In genomic region chr7:39459606-39460090, GRCh38 we compare ENCODE assay signal across 21 cellular contexts.
DNase-seq lines count a peak whose midpoint lies in the region; ATAC-seq and TF ChIP-seq lines count a peak whose summit lies in the region.
"Had no signal": no experiment of that assay in that cellular context is flagged by ENCODE, and none has a peak within 500 bp of the region (broad histone marks: within the 10 kb centered on the region; RNA-seq: fewer than 3 reads in every experiment).

No MANE protein-coding gene starts in this region.

- no peak overlapping the region for H3K4me3 Mint-ChIP-seq in nephron
- H3K4me3 Mint-ChIP-seq in activated CD8-positive, alpha-beta T cell treated with anti-CD3 and anti-CD28 coated beads for 36 hours, result no peak overlapping the region
- H3K4me3 Mint-ChIP-seq: CD8-positive, alpha-beta memory T cell; T-cell had no signal

- H3K36me3 ChIP-seq in SK-N-SH (replicated peaks in 1 of 2; ENCODE audit: control insufficient read depth in 1 of 2, insufficient read depth in 2 of 2, low read length in 1 of 2), result no peaks in the 10 kb centered on the region
- H3K36me3 ChIP-seq: MG63 had no signal

- H3K79me2 ChIP-seq in SK-N-SH (ENCODE audit: insufficient read depth), result no peaks in the 10 kb centered on the region

- TF ChIP-seq CTCF in SK-N-SH (IDR thresholded peaks at IDR 0.05) (no peak), nephron (IDR thresholded peaks at IDR 0.05; ENCODE audit: unreplicated experiment in 3 of 3) (no peak)
- TF ChIP-seq CTCF in activated CD8-positive, alpha-beta T cell treated with anti-CD3 and anti-CD28 coated beads for 36 hours (IDR thresholded peaks at IDR 0.05), result no peak

- no peaks in the 10 kb centered on the region for H3K36me3 Mint-ChIP-seq in nephron (ENCODE audit: low read depth)
- no peaks in the 10 kb centered on the region for H3K36me3 Mint-ChIP-seq in activated CD8-positive, alpha-beta T cell treated with anti-CD3 and anti-CD28 coated beads for 36 hours (ENCODE audit: low read depth)
- H3K36me3 Mint-ChIP-seq: CD8-positive, alpha-beta memory T cell; T-cell had no signal

- H3K27me3 Mint-ChIP-seq in nephron (ENCODE audit: low read depth), result no peaks in the 10 kb centered on the region
- peaks cover 1% of the 10 kb centered on the region for H3K27me3 Mint-ChIP-seq in activated CD8-positive, alpha-beta T cell treated with anti-CD3 and anti-CD28 coated beads for 36 hours

- H3K4me2 ChIP-seq in SK-N-SH, result no peak overlapping the region

- no peaks in the 10 kb centered on the region for H3F3A ChIP-seq in SK-N-SH (replicated peaks; ENCODE audit: insufficient read depth)

- no peak for TF ChIP-seq EP300 in SK-N-SH (IDR thresholded peaks at IDR 0.05; ENCODE audit: borderline replicate concordance in 1 of 2, low read depth in 1 of 2, low read length in 1 of 2)

- ATAC-seq in SK-N-SH treated with all-trans-retinoic acid at 6 μM for 48 hours, result no peak
- ATAC-seq in activated CD8-positive, alpha-beta T cell treated with anti-CD3 and anti-CD28 coated beads for 36 hours, result no peak
- ATAC-seq: Right ventricle myocardium inferior, T-cell had no signal

- 45% methylated on average over 7 of the region's 7 CpGs for WGBS in SK-N-SH (ENCODE audit: low lambda C conversion rate)

- H3K9me3 Mint-ChIP-seq in nephron, result no peaks in the 10 kb centered on the region
- H3K9me3 Mint-ChIP-seq in activated CD8-positive, alpha-beta T cell treated with anti-CD3 and anti-CD28 coated beads for 36 hours, result no peaks in the 10 kb centered on the region
- H3K9me3 Mint-ChIP-seq: CD8-positive, alpha-beta memory T cell; T-cell had no signal

- intact Hi-C loops in activated CD8-positive, alpha-beta T cell treated with anti-CD3 and anti-CD28 coated beads for 36 hours (cut with micrococcal nuclease), result loop anchor here (10.0 kb wide), 1 partner anchor 525 kb away; no protein-coding TSS in a partner anchor

- no peak overlapping the region for H2AFZ ChIP-seq in SK-N-SH (ENCODE audit: low read depth)

- POLR2A ChIA-PET in SK-N-SH (lab: Yijun Ruan, JAX), result no interaction called here
- POLR2A ChIA-PET in activated CD8-positive, alpha-beta T cell treated with anti-CD3 and anti-CD28 coated beads for 36 hours (lab: Charles Lee), result no interaction called here

- H3K4me1 ChIP-seq in SK-N-SH (ENCODE audit: control insufficient read depth in 1 of 2, insufficient read depth in 2 of 2, low read depth in 1 of 2, low read length in 1 of 2), result peaks cover 0 to 5% of the 10 kb centered on the region in 2 experiments; a peak in 1 of 4 replicates

- no peaks in the 10 kb centered on the region for H4K20me1 ChIP-seq in SK-N-SH (ENCODE audit: insufficient read depth)

- peaks cover 25% of the 10 kb centered on the region for H3K4me1 Mint-ChIP-seq in nephron
- no peaks in the 10 kb centered on the region for H3K4me1 Mint-ChIP-seq in activated CD8-positive, alpha-beta T cell treated with anti-CD3 and anti-CD28 coated beads for 36 hours (ENCODE audit: low read depth)

- no peak overlapping the region for H3K27ac ChIP-seq in SK-N-SH (ENCODE audit: low read depth in 2 of 2, low read length in 1 of 2)
- H3K27ac ChIP-seq: C4-2B had no signal

- in situ Hi-C loops in SK-MEL-5 (cut with HindIII; ENCODE audit: low pct_unique_long_range_greater_than_20kb, low sequenced_read_pairs), result no loop called here

- no peak overlapping the region for H3K9ac ChIP-seq in SK-N-SH

- DNase-seq in SK-N-SH (peak; percentile 15), SK-MEL-5 (ENCODE audit: low read depth, low spot score) (peak; percentile 79), NCI-H446 (lab: John Stamatoyannopoulos, UW) (no peak), SIG-M5 treated with dmso at 0.1 percent for 504 hours (lab: John Stamatoyannopoulos, UW; ENCODE audit: unreplicated experiment) (no peak)
- DNase-seq in activated CD8-positive, alpha-beta T cell treated with anti-CD3 and anti-CD28 coated beads for 36 hours, result no peak
- no peak for DNase-seq in activated CD4-positive, CD25-positive, alpha-beta regulatory T cell (lab: John Stamatoyannopoulos, UW)
- DNase-seq: 8988T; CD8-positive, alpha-beta memory T cell; GF-D8; Kasumi-1; MG63; NCI-H1417 treated with DMSO at 0.1 percent for 48 hours; NCI-H187 treated with DMSO at 0.1 percent for 48 hours; NCI-H2107; NCI-H510A treated with DMSO at 0.1 percent for 48 hours; NCI-H748 treated with DMSO at 0.1 percent for 48 hours; T-cell had no signal

- no peaks in the 10 kb centered on the region for H3K9me3 ChIP-seq in SK-N-SH
- H3K9me3 ChIP-seq: MG63 had no signal

- peak overlapping the region in 2 of 3 experiments; percentile 3 to 73 for H3K27ac Mint-ChIP-seq in nephron
- no peak overlapping the region for H3K27ac Mint-ChIP-seq in activated CD8-positive, alpha-beta T cell treated with anti-CD3 and anti-CD28 coated beads for 36 hours
- H3K27ac Mint-ChIP-seq: CD8-positive, alpha-beta memory T cell; T-cell had no signal

- no peak overlapping the region for H3K4me3 ChIP-seq in SK-N-SH (ENCODE audit: low read depth in 2 of 2, low read length in 1 of 2)
- H3K4me3 ChIP-seq: MG63 had no signal

- H3K27me3 ChIP-seq in SK-N-SH (ENCODE audit: insufficient read depth), result no peaks in the 10 kb centered on the region; the same call in 1 of the 2 replicates
- H3K27me3 ChIP-seq: MG63 had no signal

- TF ChIP-seq RAD21 in SK-N-SH (IDR thresholded peaks at IDR 0.05; ENCODE audit: low read length), result no peak

- no peaks in the 10 kb centered on the region for H3K9me2 ChIP-seq in SK-N-SH

- CTCF ChIA-PET in SK-N-SH (lab: Yijun Ruan, JAX), result interaction anchor here (1.5 kb wide), 1 partner anchor 663 kb away, joined by 5 read pairs; no protein-coding TSS in a partner anchor
- CTCF ChIA-PET in activated CD8-positive, alpha-beta T cell treated with anti-CD3 and anti-CD28 coated beads for 36 hours (lab: Charles Lee), result no interaction called here

TF ChIP-seq in SK-N-SH, 30 proteins besides CTCF, POLR2A, EP300 and RAD21 (continues in another document):
- TF ChIP-seq RXRA (IDR thresholded peaks at IDR 0.05; ENCODE audit: borderline replicate concordance, low read depth) (no peak), NFIC (IDR thresholded peaks at IDR 0.05; ENCODE audit: borderline replicate concordance) (no peak), ELF1 (IDR thresholded peaks at IDR 0.05) (no peak)
- TF ChIP-seq, protein P1, sequence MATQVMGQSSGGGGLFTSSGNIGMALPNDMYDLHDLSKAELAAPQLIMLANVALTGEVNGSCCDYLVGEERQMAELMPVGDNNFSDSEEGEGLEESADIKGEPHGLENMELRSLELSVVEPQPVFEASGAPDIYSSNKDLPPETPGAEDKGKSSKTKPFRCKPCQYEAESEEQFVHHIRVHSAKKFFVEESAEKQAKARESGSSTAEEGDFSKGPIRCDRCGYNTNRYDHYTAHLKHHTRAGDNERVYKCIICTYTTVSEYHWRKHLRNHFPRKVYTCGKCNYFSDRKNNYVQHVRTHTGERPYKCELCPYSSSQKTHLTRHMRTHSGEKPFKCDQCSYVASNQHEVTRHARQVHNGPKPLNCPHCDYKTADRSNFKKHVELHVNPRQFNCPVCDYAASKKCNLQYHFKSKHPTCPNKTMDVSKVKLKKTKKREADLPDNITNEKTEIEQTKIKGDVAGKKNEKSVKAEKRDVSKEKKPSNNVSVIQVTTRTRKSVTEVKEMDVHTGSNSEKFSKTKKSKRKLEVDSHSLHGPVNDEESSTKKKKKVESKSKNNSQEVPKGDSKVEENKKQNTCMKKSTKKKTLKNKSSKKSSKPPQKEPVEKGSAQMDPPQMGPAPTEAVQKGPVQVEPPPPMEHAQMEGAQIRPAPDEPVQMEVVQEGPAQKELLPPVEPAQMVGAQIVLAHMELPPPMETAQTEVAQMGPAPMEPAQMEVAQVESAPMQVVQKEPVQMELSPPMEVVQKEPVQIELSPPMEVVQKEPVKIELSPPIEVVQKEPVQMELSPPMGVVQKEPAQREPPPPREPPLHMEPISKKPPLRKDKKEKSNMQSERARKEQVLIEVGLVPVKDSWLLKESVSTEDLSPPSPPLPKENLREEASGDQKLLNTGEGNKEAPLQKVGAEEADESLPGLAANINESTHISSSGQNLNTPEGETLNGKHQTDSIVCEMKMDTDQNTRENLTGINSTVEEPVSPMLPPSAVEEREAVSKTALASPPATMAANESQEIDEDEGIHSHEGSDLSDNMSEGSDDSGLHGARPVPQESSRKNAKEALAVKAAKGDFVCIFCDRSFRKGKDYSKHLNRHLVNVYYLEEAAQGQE (IDR thresholded peaks at IDR 0.05; ENCODE audit: low read depth, low read length), result no peak

TF ChIP-seq in SK-N-SH treated with all-trans-retinoic acid at 6 μM for 48 hours, 23 proteins besides CTCF, POLR2A, EP300 and RAD21:
- TF ChIP-seq BACH2 (CRISPR knock-in tag; IDR thresholded peaks at IDR 0.05; ENCODE audit: borderline replicate concordance), result no peak
- TF ChIP-seq TCF4 (CRISPR knock-in tag; IDR thresholded peaks at IDR 0.05; ENCODE audit: borderline replicate concordance), result no peak
- TF ChIP-seq ESRRG (CRISPR knock-in tag; IDR thresholded peaks at IDR 0.05), result no peak

Comparison
In these comparisons a context has a peak if more than half of its experiments do, and no peak if none do; other contexts are left out.
1. DNase-seq: peak in SK-N-SH (single experiment) and SK-MEL-5 (single experiment); none in NCI-H446 (0 of 2), SIG-M5 treated with dmso at 0.1 percent for 504 hours (single experiment), activated CD8-positive, alpha-beta T cell treated with anti-CD3 and anti-CD28 coated beads for 36 hours (single experiment) and activated CD4-positive, CD25-positive, alpha-beta regulatory T cell (0 of 4).